Comparison of ENCODE assay signal across 30 cellular contexts in genomic region chr1:220511183-220511582, GRCh38. TPM values are rescaled to one million over a fixed set of nuclear protein-coding genes. Genes with fewer than 3 reads are reported as not detected.
A peak's percentile ranks its signal among the peaks of the same experiment; 100 is the strongest.
DNase-seq lines count a peak whose midpoint lies in the region; ATAC-seq and TF ChIP-seq lines count a peak whose summit lies in the region.
"Had no signal": no experiment of that assay in that cellular context is flagged by ENCODE, and none has a peak within 500 bp of the region (broad histone marks: within the 10 kb centered on the region; RNA-seq: fewer than 3 reads in every experiment).

No MANE protein-coding gene starts in this region.

- H3K27ac ChIP-seq in SK-N-SH (ENCODE audit: low read depth in 2 of 2, low read length in 1 of 2): no peak overlapping the region
- H3K27ac ChIP-seq in upper lobe of right lung: no peak overlapping the region
- H3K27ac ChIP-seq: 22Rv1, C4-2B, coronary artery, gastrocnemius medialis, hepatocyte, psoas muscle, testis, vagina had no signal

- H4K20me1 ChIP-seq in SK-N-SH (ENCODE audit: insufficient read depth): no peaks in the 10 kb centered on the region

- in situ Hi-C loops in SK-MEL-5 (cut with HindIII; ENCODE audit: low pct_unique_long_range_greater_than_20kb, low sequenced_read_pairs): no loop called here

- H3K4me1 ChIP-seq in SK-N-SH (ENCODE audit: control insufficient read depth in 1 of 2, insufficient read depth in 2 of 2, low read depth in 1 of 2, low read length in 1 of 2) (no peaks in the 10 kb centered on the region), upper lobe of right lung (no peaks in the 10 kb centered on the region)
- H3K4me1 ChIP-seq: gastrocnemius medialis, psoas muscle, testis, vagina had no signal

- H3K27me3 ChIP-seq in SK-N-SH (ENCODE audit: insufficient read depth) (no peaks in the 10 kb centered on the region), upper lobe of right lung (peaks cover 19% of the 10 kb centered on the region)
- H3K27me3 ChIP-seq: esophagus squamous epithelium, gastrocnemius medialis, hepatocyte, testis, vagina had no signal

- no peaks in the 10 kb centered on the region for H3K79me2 ChIP-seq in SK-N-SH (ENCODE audit: insufficient read depth)
- H3K79me2 ChIP-seq: hepatocyte had no signal

- H3K36me3 ChIP-seq in SK-N-SH (replicated peaks in 1 of 2; ENCODE audit: control insufficient read depth in 1 of 2, insufficient read depth in 2 of 2, low read length in 1 of 2) (no peaks in the 10 kb centered on the region), upper lobe of right lung (no peaks in the 10 kb centered on the region)
- H3K36me3 ChIP-seq: esophagus squamous epithelium, gastrocnemius medialis, vagina had no signal

- 59% methylated on average over 4 of the region's 4 CpGs for WGBS in SK-N-SH (ENCODE audit: low lambda C conversion rate)

- H3K9ac ChIP-seq in SK-N-SH: no peak overlapping the region

- TF ChIP-seq CTCF in SK-N-SH (IDR thresholded peaks at IDR 0.05): no peak
- TF ChIP-seq CTCF in upper lobe of right lung (IDR thresholded peaks at IDR 0.05): no peak

- CTCF ChIA-PET in SK-N-SH (lab: Yijun Ruan, JAX): no interaction called here

- intact Hi-C loops in upper lobe of right lung (cut with DNase I): no loop called here

- H3K4me2 ChIP-seq in SK-N-SH: no peak overlapping the region
- H3K4me2 ChIP-seq: hepatocyte had no signal

- no peaks in the 10 kb centered on the region for H3K9me3 ChIP-seq in SK-N-SH
- H3K9me3 ChIP-seq in upper lobe of right lung: no peaks in the 10 kb centered on the region
- H3K9me3 ChIP-seq: esophagus squamous epithelium, gastrocnemius medialis, psoas muscle, testis, vagina had no signal

- no peak for TF ChIP-seq EP300 in SK-N-SH (IDR thresholded peaks at IDR 0.05; ENCODE audit: borderline replicate concordance in 1 of 2, low read depth in 1 of 2, low read length in 1 of 2)

- H3K9me2 ChIP-seq in SK-N-SH: no peaks in the 10 kb centered on the region

- TF ChIP-seq RAD21 in SK-N-SH (IDR thresholded peaks at IDR 0.05; ENCODE audit: low read length): no peak

- no peak for DNase-seq in SK-N-SH
- peak; percentile 15 for DNase-seq in SK-MEL-5 (ENCODE audit: low read depth, low spot score)
- peak; percentile 66 for DNase-seq in foreskin melanocyte
- DNase-seq in upper lobe of right lung: no peak
- DNase-seq in activated gamma-delta T cell (lab: John Stamatoyannopoulos, UW): no peak
- DNase-seq: activated CD4-positive, alpha-beta T cell treated with anti-CD3 and anti-CD28 coated beads, Interleukin-2, amount 50 U/mL, for 48 hours; aorta; DMS79 treated with DMSO at 0.1 percent for 48 hours; esophagus squamous epithelium; gastrocnemius medialis; immature natural killer cell; midbrain; naive thymus-derived CD8-positive, alpha-beta T cell; NCI-H2081 treated with DMSO at 0.1 percent for 48 hours; nucleus accumbens; psoas muscle; SHP77 treated with DMSO at 0.1 percent for 48 hours; stimulated activated naive CD8-positive, alpha-beta T cell treated with anti-CD3 and anti-CD28 coated beads, Interleukin-15, Interleukin-2, amounts not matched to agents 100 U/mL and 50 U/mL, for 24 hours; T-cell; testis had no signal

- no peaks in the 10 kb centered on the region for H3F3A ChIP-seq in SK-N-SH (replicated peaks; ENCODE audit: insufficient read depth)

- H3K4me3 ChIP-seq in SK-N-SH (ENCODE audit: low read depth in 2 of 2, low read length in 1 of 2) (no peak overlapping the region), upper lobe of right lung (no peak overlapping the region)
- H3K4me3 ChIP-seq: coronary artery, esophagus squamous epithelium, gastrocnemius medialis, hepatocyte, psoas muscle, testis, vagina had no signal

- POLR2A ChIA-PET in SK-N-SH (lab: Yijun Ruan, JAX): no interaction called here

- ATAC-seq in SK-N-SH treated with all-trans-retinoic acid at 6 μM for 48 hours: peak; percentile 62
- ATAC-seq in upper lobe of right lung: peak; percentile 12
- no peak for ATAC-seq in GM18498 (IDR thresholded peaks at IDR 0.05; ENCODE audit: unreplicated experiment)
- ATAC-seq in HG02973 (IDR thresholded peaks at IDR 0.05; ENCODE audit: unreplicated experiment): no peak
- ATAC-seq: activated CD4-positive, CD25-positive, alpha-beta regulatory T cell treated with anti-CD3 and anti-CD28 coated beads, Interleukin-2, amount 50 U/mL, for 24 hours; gastrocnemius medialis; naive thymus-derived CD8-positive, alpha-beta T cell; psoas muscle; stimulated activated naive CD8-positive, alpha-beta T cell treated with anti-CD3 and anti-CD28 coated beads, Interleukin-15, Interleukin-2, amounts not matched to agents 100 U/mL and 50 U/mL, for 24 hours; T-cell had no signal

- no peak overlapping the region for H2AFZ ChIP-seq in SK-N-SH (ENCODE audit: low read depth)
- H2AFZ ChIP-seq: hepatocyte had no signal

TF ChIP-seq in SK-N-SH treated with all-trans-retinoic acid at 6 μM for 48 hours, 23 proteins besides CTCF, POLR2A, EP300 and RAD21:
- TF ChIP-seq TOX (CRISPR knock-in tag; IDR thresholded peaks at IDR 0.05; ENCODE audit: borderline replicate concordance) (no peak), ARNTL (CRISPR knock-in tag; IDR thresholded peaks at IDR 0.05; ENCODE audit: borderline replicate concordance, low read depth) (no peak)

TF ChIP-seq in SK-N-SH, 30 proteins besides CTCF, POLR2A, EP300 and RAD21 (continues in another document):
- TF ChIP-seq FOXJ3 (CRISPR knock-in tag; IDR thresholded peaks at IDR 0.05) (no peak), EZH2phosphoT487 (IDR thresholded peaks at IDR 0.05; ENCODE audit: borderline replicate concordance, low read depth) (no peak), TAF1 (IDR thresholded peaks at IDR 0.05; ENCODE audit: borderline replicate concordance, low read depth, low read length) (no peak), MAX (IDR thresholded peaks at IDR 0.05; ENCODE audit: low read depth) (no peak), POLR2AphosphoS5 (IDR thresholded peaks at IDR 0.05; ENCODE audit: low read depth, low read length) (no peak), USF2 (IDR thresholded peaks at IDR 0.05; ENCODE audit: borderline replicate concordance, low read depth, low read length) (no peak), MXI1 (IDR thresholded peaks at IDR 0.05; ENCODE audit: low read depth, low read length) (no peak), MEF2A (IDR thresholded peaks at IDR 0.05; ENCODE audit: borderline replicate concordance, low read depth) (no peak), FOSL2 (IDR thresholded peaks at IDR 0.05; ENCODE audit: borderline replicate concordance, low read depth) (no peak), NFIC (IDR thresholded peaks at IDR 0.05; ENCODE audit: borderline replicate concordance) (no peak), REST (IDR thresholded peaks at IDR 0.05; ENCODE audit: low read depth, low read length) (no peak), GABPA (IDR thresholded peaks at IDR 0.05; ENCODE audit: low read depth) (no peak), RCOR1 (IDR thresholded peaks at IDR 0.05; ENCODE audit: low read length) (no peak), JUND (IDR thresholded peaks at IDR 0.05) (no peak), RFX5 (IDR thresholded peaks at IDR 0.05; ENCODE audit: low read length) (no peak)

RNA-seq across cellular contexts. Expression of gene MARK1, which starts 16.8 kb away (rescaled TPM):
- 3.0 and 3.1 TPM in 2 replicates for polyA plus RNA-seq in SK-N-SH (2012; rRNA removed)
- polyA plus RNA-seq in SK-N-SH (2012; cell fraction: cytosol; rRNA removed): 3.8 and 3.9 TPM in 2 replicates
- polyA plus RNA-seq in SK-N-SH (2012; cell fraction: nucleus; rRNA removed): 5.0 and 7.4 TPM in 2 replicates
- 1.9 and 2.6 TPM in 2 replicates for total RNA-seq in SK-MEL-5 (2014; rRNA removed; shearing (Covaris generic))
- polyA plus RNA-seq in SK-MEL-5 (2015; cell fraction: cytosol; rRNA removed): 3.7 and 5.4 TPM in 2 replicates
- 4.7 and 5.3 TPM in 2 replicates for polyA plus RNA-seq in SK-MEL-5 (2015; cell fraction: nucleus; rRNA removed)
- 2.3 TPM for total RNA-seq in upper lobe of right lung
- total RNA-seq: activated T-helper 1 cell treated with anti-CD3 and anti-CD28 coated beads, Interleukin-12 subunit alpha, Interleukin-12 subunit beta, Interleukin-2, Interleukin-4 antibody, amounts not matched to agents 30 ng/mL and 10 ng/mL and 1 ng/mL, durations not matched to agents 14 hours and 24 hours and 36 hours; naive thymus-derived CD8-positive, alpha-beta T cell; T-cell had no signal
- polyA plus RNA-seq: immature natural killer cell; naive thymus-derived CD8-positive, alpha-beta T cell had no signal

Comparison
In these comparisons a context has a peak if more than half of its experiments do, and no peak if none do; other contexts are left out.
1. ATAC-seq: peak in SK-N-SH treated with all-trans-retinoic acid at 6 μM for 48 hours (single experiment) and upper lobe of right lung (single experiment); none in GM18498 (single experiment) and HG02973 (single experiment).
2. DNase-seq: peak in SK-MEL-5 (single experiment) and foreskin melanocyte (single experiment); none in SK-N-SH (single experiment), upper lobe of right lung (single experiment) and activated gamma-delta T cell (single experiment).